In the genomic region with DNA sequence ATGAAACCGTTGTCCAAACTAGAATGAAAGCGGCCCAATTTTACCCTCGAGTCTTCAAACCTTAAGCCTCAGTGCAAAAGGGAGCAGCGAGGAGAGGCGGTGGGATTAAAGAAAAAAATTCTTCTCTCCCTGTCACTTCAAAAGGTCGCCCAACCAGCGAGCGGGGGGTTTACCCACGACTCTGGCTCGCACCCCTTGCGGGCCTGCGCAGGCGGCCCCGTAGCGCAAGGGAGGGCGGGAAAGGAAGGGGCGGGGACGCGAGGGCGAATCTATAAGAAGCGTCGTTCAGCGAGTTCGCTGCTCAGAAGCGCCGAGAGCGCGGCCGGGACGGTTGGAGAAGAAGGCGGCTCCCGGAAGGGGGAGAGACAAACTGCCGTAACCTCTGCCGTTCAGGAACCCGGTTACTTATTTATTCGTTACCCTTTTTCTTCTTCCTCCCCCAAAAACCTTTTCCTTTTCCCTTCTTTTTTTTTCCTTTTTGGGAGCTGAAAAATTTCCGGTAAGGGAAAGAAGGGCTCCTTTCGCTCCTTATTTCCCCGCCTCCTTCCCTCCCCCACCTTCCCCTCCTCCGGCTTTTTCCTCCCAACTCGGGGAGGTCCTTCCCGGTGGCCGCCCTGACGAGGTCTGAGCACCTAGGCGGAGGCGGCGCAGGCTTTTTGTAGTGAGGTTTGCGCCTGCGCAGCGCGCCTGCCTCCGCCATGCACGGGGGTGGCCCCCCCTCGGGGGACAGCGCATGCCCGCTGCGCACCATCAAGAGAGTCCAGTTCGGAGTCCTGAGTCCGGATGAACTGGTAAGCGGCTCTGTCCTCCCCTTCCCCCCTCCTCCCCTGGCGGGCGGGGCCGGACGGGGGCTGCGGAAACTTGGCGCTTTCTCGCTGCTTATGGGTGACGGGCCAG, we compare ENCODE assay signal across 8 cellular contexts. TPM values are rescaled to one million over a fixed set of nuclear protein-coding genes. Genes with fewer than 3 reads are reported as not detected.
DNase-seq lines count a peak whose midpoint lies in the region; ATAC-seq and TF ChIP-seq lines count a peak whose summit lies in the region.

A gene (plus strand): TSS at position 300 of the 897 bp plus-strand sequence.

- DNase-seq in CMK (ENCODE audit: low read depth) (peak; percentile 81), GM20000 (ENCODE audit: low spot score) (peak; percentile 96), HT-29 (ENCODE audit: low spot score) (peak; percentile 91), NOMO-1 (lab: John Stamatoyannopoulos, UW; ENCODE audit: unreplicated experiment in 2 of 2) (peak; percentile 91 to 93), memory B cell (ENCODE audit: low spot score in 2 of 2) (peak; percentile 100)
- DNase-seq in activated CD8-positive, alpha-beta memory T cell treated with anti-CD3 and anti-CD28 coated beads for 4 hours (ENCODE audit: low read depth in 2 of 2), result peak; percentile 95 to 96
- peak; percentile 98 to 99 (median 99) for DNase-seq in effector memory CD8-positive, alpha-beta T cell
- DNase-seq in stimulated activated CD8-positive, alpha-beta memory T cell treated with anti-CD3 and anti-CD28 coated beads, Interleukin-12 subunit alpha, Interleukin-12 subunit beta, amount 100 ng/mL, for 24 hours (ENCODE audit: extremely low read depth), result peak; percentile 92

- peaks cover 68% of the 10 kb centered on the region for H3K36me3 Mint-ChIP-seq in effector memory CD8-positive, alpha-beta T cell (ENCODE audit: insufficient read depth)
- peaks cover 6% of the 10 kb centered on the region for H3K36me3 Mint-ChIP-seq in memory B cell

- no peak for TF ChIP-seq CTCF in GM20000 (IDR thresholded peaks at IDR 0.05; ENCODE audit: extremely low read depth, missing control alignments)

- H3K27me3 Mint-ChIP-seq in effector memory CD8-positive, alpha-beta T cell, result no peaks in the 10 kb centered on the region
- H3K27me3 Mint-ChIP-seq in memory B cell, result no peaks in the 10 kb centered on the region

- ATAC-seq in effector memory CD8-positive, alpha-beta T cell (replicated peaks), result peak; percentile 66
- peak; percentile 66 for ATAC-seq in memory B cell (ENCODE audit: low read depth)

- H3K27ac Mint-ChIP-seq in effector memory CD8-positive, alpha-beta T cell, result peak within 1 kb of the TSS; percentile 100
- peak within 1 kb of the TSS; percentile 100 for H3K27ac Mint-ChIP-seq in memory B cell

- peak within 1 kb of the TSS; percentile 99 for H3K4me3 Mint-ChIP-seq in effector memory CD8-positive, alpha-beta T cell
- H3K4me3 Mint-ChIP-seq in memory B cell, result peak within 1 kb of the TSS; percentile 99

- no peaks in the 10 kb centered on the region for H3K9me3 Mint-ChIP-seq in effector memory CD8-positive, alpha-beta T cell
- H3K9me3 Mint-ChIP-seq in memory B cell, result no peaks in the 10 kb centered on the region

- peaks cover 61 to 63% of the 10 kb centered on the region in 2 donors for H3K4me1 Mint-ChIP-seq in effector memory CD8-positive, alpha-beta T cell (ENCODE audit: low read depth in 2 of 2)
- peaks cover 56% of the 10 kb centered on the region for H3K4me1 Mint-ChIP-seq in memory B cell

RNA-seq across cellular contexts. Expression of the gene that starts here (rescaled TPM):
- total RNA-seq in HT-29 (2014; rRNA removed; shearing (Covaris generic)), result 26.0 and 58.6 TPM in 2 replicates

Comparison
In these comparisons a context has a peak if more than half of its experiments do, and no peak if none do; other contexts are left out.
1. Peak in every context shown above with its lines: DNase-seq and ATAC-seq.